In the genomic region with DNA sequence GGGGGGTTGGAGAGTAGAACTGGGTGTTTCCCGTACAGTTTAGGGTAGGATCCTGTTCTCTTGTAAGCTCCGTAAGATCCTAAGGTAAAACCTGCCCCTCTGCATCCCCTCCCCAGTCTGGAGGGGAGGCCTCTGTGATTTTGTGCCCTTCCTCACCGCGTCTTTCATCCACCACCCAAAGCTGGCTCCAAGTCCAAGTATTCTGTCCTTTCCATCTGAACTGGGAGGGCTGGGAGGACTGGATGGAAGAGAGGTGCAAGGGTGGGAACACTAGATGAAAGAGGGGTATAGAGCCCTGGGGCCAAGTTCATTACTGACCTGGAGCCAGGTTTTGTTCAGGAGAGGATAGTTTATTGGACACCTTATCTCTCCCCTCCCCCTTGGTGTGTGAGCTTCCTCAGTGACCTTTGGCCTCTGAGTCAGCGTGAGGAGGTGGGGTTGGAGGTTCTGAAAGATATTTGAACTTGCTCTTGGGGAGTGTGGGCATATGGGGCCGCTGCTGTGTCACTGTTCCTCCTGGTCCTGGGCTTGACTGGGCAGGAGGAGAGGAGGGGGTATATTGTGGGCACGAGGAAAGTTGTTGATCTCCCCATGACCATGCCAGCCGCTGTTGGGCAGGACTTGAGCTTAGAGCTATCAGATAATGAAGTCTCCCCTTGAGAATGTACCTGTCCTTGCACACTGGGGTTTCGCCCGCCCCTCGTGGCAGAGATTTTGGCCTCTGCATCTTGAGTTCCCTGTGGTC, we compare ENCODE assay signal across 8 cellular contexts. TPM values are rescaled to one million over a fixed set of nuclear protein-coding genes. Genes with fewer than 3 reads are reported as not detected.
DNase-seq lines count a peak whose midpoint lies in the region; ATAC-seq and TF ChIP-seq lines count a peak whose summit lies in the region.

No MANE protein-coding gene starts in this region.

- peak overlapping the region; percentile 98 for H3K27ac ChIP-seq in coronary artery

- DNase-seq in DMS153 treated with DMSO at 0.1 percent for 48 hours (lab: John Stamatoyannopoulos, UW; ENCODE audit: unreplicated experiment) (peak; percentile 17), coronary artery (ENCODE audit: low spot score) (no peak), lung microvascular endothelial cell (ENCODE audit: low read depth in 2 of 2) (peak; percentile 52 to 82), NCI-H128 (lab: John Stamatoyannopoulos, UW; ENCODE audit: unreplicated experiment) (no peak)
- DNase-seq in stimulated activated CD8-positive, alpha-beta memory T cell treated with anti-CD3 and anti-CD28 coated beads, Interleukin-15, amount 100 ng/mL, for 1 hour (ENCODE audit: low read depth) = peak; percentile 49

- H3K4me3 ChIP-seq in coronary artery = peak overlapping the region; percentile 90

- ATAC-seq in activated CD4-positive, CD25-positive, alpha-beta regulatory T cell treated with anti-CD3 and anti-CD28 coated beads, Interleukin-2, amount 50 U/mL, for 24 hours = peak; percentile 42 to 44
- ATAC-seq in GM18520 (IDR thresholded peaks at IDR 0.05; ENCODE audit: unreplicated experiment) = no peak

- TF ChIP-seq CTCF in LNCAP (IDR thresholded peaks at IDR 0.05) (peak; percentile 14; the same call in 1 of the 2 replicates), coronary artery (IDR thresholded peaks at IDR 0.05) (no peak)

RNA-seq across cellular contexts. Expression of gene LASP1, which starts 1.6 kb away (rescaled TPM):
- 50.8 and 60.4 TPM in 2 replicates for total RNA-seq in lung microvascular endothelial cell

RNA-seq across cellular contexts. Expression of gene RPL23, which starts 17.9 kb away (rescaled TPM):
- 1,108 and 1,906 TPM in 2 replicates for total RNA-seq in lung microvascular endothelial cell

RNA-seq across cellular contexts. Expression of gene CWC25, which starts 46.3 kb away (rescaled TPM):
- total RNA-seq in lung microvascular endothelial cell = 6.1 and 7.5 TPM in 2 replicates

Comparison
In these comparisons a context has a peak if more than half of its experiments do, and no peak if none do; other contexts are left out.
1. DNase-seq: peak in DMS153 treated with DMSO at 0.1 percent for 48 hours (single experiment), lung microvascular endothelial cell (2 of 2) and stimulated activated CD8-positive, alpha-beta memory T cell treated with anti-CD3 and anti-CD28 coated beads, Interleukin-15, amount 100 ng/mL, for 1 hour (single experiment); none in coronary artery (single experiment) and NCI-H128 (single experiment).